ENCODE assay signal across 7 cellular contexts in the genomic region with DNA sequence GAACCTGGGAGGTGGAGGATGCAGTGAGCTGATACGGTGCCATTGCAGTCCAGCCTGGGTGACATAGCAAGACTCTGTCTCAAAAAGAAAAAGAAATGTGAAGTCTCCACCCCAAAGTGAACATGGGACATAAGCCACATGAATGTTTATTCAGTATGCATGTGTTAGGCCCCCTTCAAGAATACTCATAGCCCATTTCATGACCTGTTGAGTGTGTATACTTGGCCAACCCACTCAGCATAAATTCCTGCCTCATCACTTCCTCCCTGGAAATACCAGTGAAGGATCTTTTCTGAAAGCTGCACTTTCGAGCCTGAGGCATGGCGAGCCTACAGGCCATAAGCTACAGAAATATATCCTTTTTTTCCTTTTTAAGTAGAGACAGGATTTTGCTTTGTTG. TPM values are rescaled to one million over a fixed set of nuclear protein-coding genes. Genes with fewer than 3 reads are reported as not detected.
"Had no signal": no experiment of that assay in that cellular context is flagged by ENCODE, and none has a peak within 500 bp of the region (broad histone marks: within the 10 kb centered on the region; RNA-seq: fewer than 3 reads in every experiment).

No MANE protein-coding gene starts in this region.

RNA-seq across cellular contexts. Expression of a gene that starts 6.8 kb away (rescaled TPM):
- total RNA-seq: GM23248, GM23338, H1, H4, H7, H9, HFFc6 had no signal

RNA-seq across cellular contexts. Expression of a gene that starts 18.0 kb away (rescaled TPM):
- total RNA-seq: GM23248, GM23338, H1, H4, H7, H9, HFFc6 had no signal

RNA-seq across cellular contexts. Expression of a gene that starts 34.8 kb away (rescaled TPM):
- total RNA-seq: GM23248, GM23338, H1, H4, H7, H9, HFFc6 had no signal

RNA-seq across cellular contexts. Expression of a gene that starts 47.6 kb away (rescaled TPM):
- total RNA-seq: GM23248, GM23338, H1, H4, H7, H9, HFFc6 had no signal

RNA-seq across cellular contexts. Expression of a gene that starts 53.8 kb away (rescaled TPM):
- total RNA-seq: GM23248, GM23338, H1, H4, H7, H9, HFFc6 had no signal
